ENCODE assay signal across 1 cellular context in the genomic region with DNA sequence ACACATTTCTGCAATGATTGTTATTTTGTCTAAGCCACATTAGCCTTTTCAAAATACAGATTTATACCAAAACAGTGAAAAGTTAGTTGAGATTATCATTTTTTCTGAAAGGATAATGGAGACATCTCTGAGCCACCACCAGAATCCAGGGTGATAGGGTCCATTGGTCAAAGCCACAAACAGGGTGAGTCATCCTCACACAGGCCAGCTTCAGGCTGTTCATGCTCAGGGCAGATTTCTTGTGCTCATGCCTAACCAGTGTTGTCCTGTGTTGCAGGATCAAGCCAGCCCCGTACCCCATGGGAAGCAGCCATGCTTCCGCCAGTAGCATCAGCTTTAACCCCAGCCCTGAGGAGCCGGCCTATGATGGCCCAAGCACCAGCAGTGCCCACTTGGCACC.
TF ChIP-seq lines count a peak whose summit lies in the region.

No MANE protein-coding gene starts in this region.

TF ChIP-seq in GM12878, 131 proteins besides CTCF, POLR2A, EP300 and RAD21:
- TF ChIP-seq PAX8 (IDR thresholded peaks at IDR 0.05), result no peak
- no peak for TF ChIP-seq SRF (IDR thresholded peaks at IDR 0.05; ENCODE audit: low read depth in 2 of 2, low read length in 2 of 2)
- TF ChIP-seq STAT1 (conservative IDR thresholded peaks at IDR 0.05), result no peak
- no peak for TF ChIP-seq KLF5 (IDR thresholded peaks at IDR 0.05; ENCODE audit: partially characterized antibody)
- TF ChIP-seq, protein P1, sequence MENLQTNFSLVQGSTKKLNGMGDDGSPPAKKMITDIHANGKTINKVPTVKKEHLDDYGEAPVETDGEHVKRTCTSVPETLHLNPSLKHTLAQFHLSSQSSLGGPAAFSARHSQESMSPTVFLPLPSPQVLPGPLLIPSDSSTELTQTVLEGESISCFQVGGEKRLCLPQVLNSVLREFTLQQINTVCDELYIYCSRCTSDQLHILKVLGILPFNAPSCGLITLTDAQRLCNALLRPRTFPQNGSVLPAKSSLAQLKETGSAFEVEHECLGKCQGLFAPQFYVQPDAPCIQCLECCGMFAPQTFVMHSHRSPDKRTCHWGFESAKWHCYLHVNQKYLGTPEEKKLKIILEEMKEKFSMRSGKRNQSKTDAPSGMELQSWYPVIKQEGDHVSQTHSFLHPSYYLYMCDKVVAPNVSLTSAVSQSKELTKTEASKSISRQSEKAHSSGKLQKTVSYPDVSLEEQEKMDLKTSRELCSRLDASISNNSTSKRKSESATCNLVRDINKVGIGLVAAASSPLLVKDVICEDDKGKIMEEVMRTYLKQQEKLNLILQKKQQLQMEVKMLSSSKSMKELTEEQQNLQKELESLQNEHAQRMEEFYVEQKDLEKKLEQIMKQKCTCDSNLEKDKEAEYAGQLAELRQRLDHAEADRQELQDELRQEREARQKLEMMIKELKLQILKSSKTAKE (IDR thresholded peaks at IDR 0.05; ENCODE audit: low read depth, poor library complexity, severe bottlenecking), result no peak
- no peak for TF ChIP-seq IRF4 (IDR thresholded peaks at IDR 0.05; ENCODE audit: low read depth, low read length)
- TF ChIP-seq ZNF622 (IDR thresholded peaks at IDR 0.05), result no peak
- TF ChIP-seq ZSCAN29 (IDR thresholded peaks at IDR 0.05), result no peak
- TF ChIP-seq, protein P2, sequence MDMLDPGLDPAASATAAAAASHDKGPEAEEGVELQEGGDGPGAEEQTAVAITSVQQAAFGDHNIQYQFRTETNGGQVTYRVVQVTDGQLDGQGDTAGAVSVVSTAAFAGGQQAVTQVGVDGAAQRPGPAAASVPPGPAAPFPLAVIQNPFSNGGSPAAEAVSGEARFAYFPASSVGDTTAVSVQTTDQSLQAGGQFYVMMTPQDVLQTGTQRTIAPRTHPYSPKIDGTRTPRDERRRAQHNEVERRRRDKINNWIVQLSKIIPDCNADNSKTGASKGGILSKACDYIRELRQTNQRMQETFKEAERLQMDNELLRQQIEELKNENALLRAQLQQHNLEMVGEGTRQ (IDR thresholded peaks at IDR 0.05; ENCODE audit: borderline replicate concordance, low read depth, low read length), result no peak
- TF ChIP-seq ZNF217 (IDR thresholded peaks at IDR 0.05), result no peak
- TF ChIP-seq RUNX3 (IDR thresholded peaks at IDR 0.05; ENCODE audit: low read length), result no peak
- TF ChIP-seq SP1 (IDR thresholded peaks at IDR 0.05; ENCODE audit: low read depth, low read length), result no peak
- TF ChIP-seq SUZ12 (IDR thresholded peaks at IDR 0.05; ENCODE audit: unreplicated experiment), result no peak
- no peak for TF ChIP-seq GATAD2B (conservative IDR thresholded peaks at IDR 0.05; ENCODE audit: low read depth)
- TF ChIP-seq, protein P3, sequence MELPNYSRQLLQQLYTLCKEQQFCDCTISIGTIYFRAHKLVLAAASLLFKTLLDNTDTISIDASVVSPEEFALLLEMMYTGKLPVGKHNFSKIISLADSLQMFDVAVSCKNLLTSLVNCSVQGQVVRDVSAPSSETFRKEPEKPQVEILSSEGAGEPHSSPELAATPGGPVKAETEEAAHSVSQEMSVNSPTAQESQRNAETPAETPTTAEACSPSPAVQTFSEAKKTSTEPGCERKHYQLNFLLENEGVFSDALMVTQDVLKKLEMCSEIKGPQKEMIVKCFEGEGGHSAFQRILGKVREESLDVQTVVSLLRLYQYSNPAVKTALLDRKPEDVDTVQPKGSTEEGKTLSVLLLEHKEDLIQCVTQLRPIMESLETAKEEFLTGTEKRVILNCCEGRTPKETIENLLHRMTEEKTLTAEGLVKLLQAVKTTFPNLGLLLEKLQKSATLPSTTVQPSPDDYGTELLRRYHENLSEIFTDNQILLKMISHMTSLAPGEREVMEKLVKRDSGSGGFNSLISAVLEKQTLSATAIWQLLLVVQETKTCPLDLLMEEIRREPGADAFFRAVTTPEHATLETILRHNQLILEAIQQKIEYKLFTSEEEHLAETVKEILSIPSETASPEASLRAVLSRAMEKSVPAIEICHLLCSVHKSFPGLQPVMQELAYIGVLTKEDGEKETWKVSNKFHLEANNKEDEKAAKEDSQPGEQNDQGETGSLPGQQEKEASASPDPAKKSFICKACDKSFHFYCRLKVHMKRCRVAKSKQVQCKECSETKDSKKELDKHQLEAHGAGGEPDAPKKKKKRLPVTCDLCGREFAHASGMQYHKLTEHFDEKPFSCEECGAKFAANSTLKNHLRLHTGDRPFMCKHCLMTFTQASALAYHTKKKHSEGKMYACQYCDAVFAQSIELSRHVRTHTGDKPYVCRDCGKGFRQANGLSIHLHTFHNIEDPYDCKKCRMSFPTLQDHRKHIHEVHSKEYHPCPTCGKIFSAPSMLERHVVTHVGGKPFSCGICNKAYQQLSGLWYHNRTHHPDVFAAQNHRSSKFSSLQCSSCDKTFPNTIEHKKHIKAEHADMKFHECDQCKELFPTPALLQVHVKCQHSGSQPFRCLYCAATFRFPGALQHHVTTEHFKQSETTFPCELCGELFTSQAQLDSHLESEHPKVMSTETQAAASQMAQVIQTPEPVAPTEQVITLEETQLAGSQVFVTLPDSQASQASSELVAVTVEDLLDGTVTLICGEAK (IDR thresholded peaks at IDR 0.05; ENCODE audit: borderline replicate concordance), result no peak
- TF ChIP-seq YY1 (IDR thresholded peaks at IDR 0.05; ENCODE audit: low read depth, low read length), result no peak
- TF ChIP-seq IKZF2 (IDR thresholded peaks at IDR 0.05), result no peak
- TF ChIP-seq NBN (IDR thresholded peaks at IDR 0.05), result no peak
TF ChIP-seq in GM12878: peak in this region for 0.
